ENCODE assay signal across 28 cellular contexts in the genomic region with DNA sequence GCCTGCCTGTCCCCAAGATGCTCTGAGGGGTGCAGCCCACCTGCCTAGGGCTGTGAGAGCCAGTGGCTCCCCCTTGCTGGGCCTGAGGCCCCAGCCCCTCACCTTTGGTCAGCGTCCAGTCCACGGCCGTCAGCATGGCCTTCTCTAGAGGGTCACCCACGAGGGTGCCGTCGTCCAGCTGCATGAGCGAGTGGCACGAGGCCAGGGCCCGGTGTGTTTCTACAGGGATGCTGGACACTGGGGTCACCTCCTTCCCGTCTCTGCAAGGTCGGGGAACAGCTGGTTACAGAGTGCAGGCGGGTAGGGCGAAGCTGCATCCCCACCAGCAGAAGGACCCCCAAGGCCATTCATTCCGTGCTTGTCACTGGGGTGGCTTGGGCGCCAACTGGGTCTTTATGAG. TPM values are rescaled to one million over a fixed set of nuclear protein-coding genes. Genes with fewer than 3 reads are reported as not detected.
"Had no signal": no experiment of that assay in that cellular context is flagged by ENCODE, and none has a peak within 500 bp of the region (broad histone marks: within the 10 kb centered on the region; RNA-seq: fewer than 3 reads in every experiment).

No MANE protein-coding gene starts in this region.

- H3K4me1 ChIP-seq: neural progenitor cell, stomach, thyroid gland, upper lobe of left lung, vagina had no signal

- H2AFZ ChIP-seq: neural progenitor cell had no signal

- ATAC-seq: activated naive CD8-positive, alpha-beta T cell treated with anti-CD3 and anti-CD28 coated beads, Interleukin-2, amount 50 U/mL, for 24 hours; natural killer cell; sciatic nerve; stimulated activated naive B cell treated with anti-CD40 and anti-IgM and Interleukin-4, amounts not matched to agents 10 μg/mL and 1 μg/mL and 100 μg/mL, for 72 hours had no signal

- DNase-seq: activated CD4-positive, alpha-beta memory T cell treated with anti-CD3 and anti-CD28 coated beads for 36 hours; activated CD4-positive, alpha-beta T cell treated with anti-CD3 and anti-CD28 coated beads, Interleukin-2, amount 10 ng/mL, durations not matched to agents 24 days and 14 days; activated CD4-positive, CD25-positive, alpha-beta regulatory T cell treated with anti-CD3 and anti-CD28 coated beads, Interleukin-2, amount 50 U/mL, for 72 hours; activated CD8-positive, alpha-beta memory T cell treated with anti-CD3 and anti-CD28 coated beads, Interleukin-2, amount 50 U/mL, for 4 hours; activated gamma-delta T cell; activated naive CD4-positive, alpha-beta T cell treated with anti-CD3 and anti-CD28 coated beads, Interleukin-2, amount 50 U/mL, for 16 hours; activated naive CD8-positive, alpha-beta T cell treated with anti-CD3 and anti-CD28 coated beads, Interleukin-2, amount 50 U/mL, for 24 hours; activated T-cell treated with anti-CD3 and anti-CD28 coated beads, Interleukin-2, amount 50 U/mL, for 1 hour; esophagus squamous epithelium; foreskin melanocyte; left ventricle myocardium inferior; mesendoderm; natural killer cell; stimulated activated CD4-positive, alpha-beta T cell treated with anti-CD3 and anti-CD28 coated beads, Interleukin-1b, Interleukin-23, amount 100 ng/mL, for 48 hours; stimulated activated CD4-positive, alpha-beta T cell treated with anti-CD3 and anti-CD28 coated beads, Interleukin-4, amount 100 ng/mL, for 4 hours; stimulated activated CD8-positive, alpha-beta memory T cell treated with anti-CD3 and anti-CD28 coated beads, Interleukin-4, amount 100 ng/mL, for 48 hours; stimulated activated naive B cell treated with anti-CD40 and anti-IgM and Interleukin-4, amounts not matched to agents 10 μg/mL and 1 μg/mL and 100 μg/mL, for 72 hours; stomach; T-helper 2 cell; thyroid gland had no signal

- H3K27me3 ChIP-seq: esophagus squamous epithelium, neural progenitor cell, stomach, thyroid gland, upper lobe of left lung, vagina had no signal

- H3K9ac ChIP-seq: neural progenitor cell had no signal

- H3K9me3 ChIP-seq: esophagus squamous epithelium, left ventricle myocardium inferior, stomach, thyroid gland, upper lobe of left lung, vagina had no signal

- H3K36me3 ChIP-seq: neural progenitor cell had no signal

- H3K4me2 ChIP-seq: neural progenitor cell had no signal

- H3K4me3 ChIP-seq: esophagus squamous epithelium, left ventricle myocardium inferior, lung, neural progenitor cell, skin epidermis, stomach, thyroid gland, upper lobe of left lung, vagina had no signal

- H3K27ac ChIP-seq: epithelial cell of prostate, esophagus squamous epithelium, left ventricle myocardium inferior, neural progenitor cell, skin epidermis, stomach, thyroid gland, upper lobe of left lung, vagina had no signal

RNA-seq across cellular contexts. Expression of a gene that starts 36.0 kb away (rescaled TPM):
- total RNA-seq: glomerular endothelial cell, left ventricle myocardium inferior had no signal
